ENCODE assay signal across 1 cellular context in genomic region chr12:1800646-1801284, GRCh38.
TF ChIP-seq lines count a peak whose summit lies in the region.

No MANE protein-coding gene starts in this region.

TF ChIP-seq in H1, 55 proteins besides CTCF, POLR2A, EP300 and RAD21 (continued from another document):
- TF ChIP-seq KDM1A (IDR thresholded peaks at IDR 0.05; ENCODE audit: borderline replicate concordance, low read length): no peak
- TF ChIP-seq SAP30 (IDR thresholded peaks at IDR 0.05; ENCODE audit: insufficient read depth, insufficient replicate concordance, low read length): no peak
- TF ChIP-seq BACH1 (IDR thresholded peaks at IDR 0.05; ENCODE audit: low read length): no peak
- TF ChIP-seq SP1 (IDR thresholded peaks at IDR 0.05; ENCODE audit: low read depth, low read length): no peak
TF ChIP-seq in H1: peak in this region for 0.
